In the genomic region with DNA sequence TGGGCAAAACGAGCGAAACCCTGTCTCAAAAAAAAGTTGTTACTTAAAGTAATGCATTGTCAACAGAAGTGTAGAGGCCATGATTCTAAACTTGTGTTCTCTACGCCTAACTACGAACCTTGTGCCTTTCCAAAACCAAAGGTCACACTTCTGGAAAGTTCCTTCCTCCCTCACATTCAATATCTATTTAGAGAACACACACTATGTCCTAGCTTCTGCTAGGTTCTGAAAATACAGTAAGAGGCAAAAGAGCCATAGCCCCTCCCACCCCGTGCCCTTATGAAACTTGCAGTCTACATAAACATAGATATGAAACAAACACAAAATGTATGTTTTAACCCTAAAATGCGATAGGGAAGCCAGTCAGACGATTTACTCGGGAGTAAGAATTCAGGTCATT, we compare ENCODE assay signal across 1 cellular context.
TF ChIP-seq lines count a peak whose summit lies in the region.

No MANE protein-coding gene starts in this region.

TF ChIP-seq in HCT116, 20 proteins besides CTCF, POLR2A, EP300 and RAD21 (continued from another document):
- TF ChIP-seq, protein P1, sequence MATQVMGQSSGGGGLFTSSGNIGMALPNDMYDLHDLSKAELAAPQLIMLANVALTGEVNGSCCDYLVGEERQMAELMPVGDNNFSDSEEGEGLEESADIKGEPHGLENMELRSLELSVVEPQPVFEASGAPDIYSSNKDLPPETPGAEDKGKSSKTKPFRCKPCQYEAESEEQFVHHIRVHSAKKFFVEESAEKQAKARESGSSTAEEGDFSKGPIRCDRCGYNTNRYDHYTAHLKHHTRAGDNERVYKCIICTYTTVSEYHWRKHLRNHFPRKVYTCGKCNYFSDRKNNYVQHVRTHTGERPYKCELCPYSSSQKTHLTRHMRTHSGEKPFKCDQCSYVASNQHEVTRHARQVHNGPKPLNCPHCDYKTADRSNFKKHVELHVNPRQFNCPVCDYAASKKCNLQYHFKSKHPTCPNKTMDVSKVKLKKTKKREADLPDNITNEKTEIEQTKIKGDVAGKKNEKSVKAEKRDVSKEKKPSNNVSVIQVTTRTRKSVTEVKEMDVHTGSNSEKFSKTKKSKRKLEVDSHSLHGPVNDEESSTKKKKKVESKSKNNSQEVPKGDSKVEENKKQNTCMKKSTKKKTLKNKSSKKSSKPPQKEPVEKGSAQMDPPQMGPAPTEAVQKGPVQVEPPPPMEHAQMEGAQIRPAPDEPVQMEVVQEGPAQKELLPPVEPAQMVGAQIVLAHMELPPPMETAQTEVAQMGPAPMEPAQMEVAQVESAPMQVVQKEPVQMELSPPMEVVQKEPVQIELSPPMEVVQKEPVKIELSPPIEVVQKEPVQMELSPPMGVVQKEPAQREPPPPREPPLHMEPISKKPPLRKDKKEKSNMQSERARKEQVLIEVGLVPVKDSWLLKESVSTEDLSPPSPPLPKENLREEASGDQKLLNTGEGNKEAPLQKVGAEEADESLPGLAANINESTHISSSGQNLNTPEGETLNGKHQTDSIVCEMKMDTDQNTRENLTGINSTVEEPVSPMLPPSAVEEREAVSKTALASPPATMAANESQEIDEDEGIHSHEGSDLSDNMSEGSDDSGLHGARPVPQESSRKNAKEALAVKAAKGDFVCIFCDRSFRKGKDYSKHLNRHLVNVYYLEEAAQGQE (IDR thresholded peaks at IDR 0.05; ENCODE audit: low read depth): no peak
- no peak for TF ChIP-seq ELF1 (IDR thresholded peaks at IDR 0.05; ENCODE audit: borderline replicate concordance, low read depth)
- TF ChIP-seq EGR1 (IDR thresholded peaks at IDR 0.05; ENCODE audit: low read depth): no peak
- TF ChIP-seq SP1 (IDR thresholded peaks at IDR 0.05; ENCODE audit: low read depth): no peak
- no peak for TF ChIP-seq TCF7L2 (IDR thresholded peaks at IDR 0.05; ENCODE audit: borderline replicate concordance, extremely low read depth, insufficient read depth, insufficient read length)
- TF ChIP-seq, protein P2, sequence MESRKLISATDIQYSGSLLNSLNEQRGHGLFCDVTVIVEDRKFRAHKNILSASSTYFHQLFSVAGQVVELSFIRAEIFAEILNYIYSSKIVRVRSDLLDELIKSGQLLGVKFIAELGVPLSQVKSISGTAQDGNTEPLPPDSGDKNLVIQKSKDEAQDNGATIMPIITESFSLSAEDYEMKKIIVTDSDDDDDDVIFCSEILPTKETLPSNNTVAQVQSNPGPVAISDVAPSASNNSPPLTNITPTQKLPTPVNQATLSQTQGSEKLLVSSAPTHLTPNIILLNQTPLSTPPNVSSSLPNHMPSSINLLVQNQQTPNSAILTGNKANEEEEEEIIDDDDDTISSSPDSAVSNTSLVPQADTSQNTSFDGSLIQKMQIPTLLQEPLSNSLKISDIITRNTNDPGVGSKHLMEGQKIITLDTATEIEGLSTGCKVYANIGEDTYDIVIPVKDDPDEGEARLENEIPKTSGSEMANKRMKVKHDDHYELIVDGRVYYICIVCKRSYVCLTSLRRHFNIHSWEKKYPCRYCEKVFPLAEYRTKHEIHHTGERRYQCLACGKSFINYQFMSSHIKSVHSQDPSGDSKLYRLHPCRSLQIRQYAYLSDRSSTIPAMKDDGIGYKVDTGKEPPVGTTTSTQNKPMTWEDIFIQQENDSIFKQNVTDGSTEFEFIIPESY (IDR thresholded peaks at IDR 0.05; ENCODE audit: extremely low read depth, insufficient replicate concordance, low read length): no peak
- TF ChIP-seq FOSL1 (IDR thresholded peaks at IDR 0.05; ENCODE audit: low read depth): no peak
- TF ChIP-seq YY1 (IDR thresholded peaks at IDR 0.05; ENCODE audit: extremely low read depth, insufficient replicate concordance, low read depth, low read length): no peak
- TF ChIP-seq, protein P3, sequence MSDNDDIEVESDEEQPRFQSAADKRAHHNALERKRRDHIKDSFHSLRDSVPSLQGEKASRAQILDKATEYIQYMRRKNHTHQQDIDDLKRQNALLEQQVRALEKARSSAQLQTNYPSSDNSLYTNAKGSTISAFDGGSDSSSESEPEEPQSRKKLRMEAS (IDR thresholded peaks at IDR 0.05): no peak
- no peak for TF ChIP-seq EZH2phosphoT487 (IDR thresholded peaks at IDR 0.05; ENCODE audit: borderline replicate concordance)
- TF ChIP-seq CBX3 (IDR thresholded peaks at IDR 0.05; ENCODE audit: low read depth): no peak
- no peak for TF ChIP-seq CEBPB (IDR thresholded peaks at IDR 0.05; ENCODE audit: low read depth)
- no peak for TF ChIP-seq EZH2 (IDR thresholded peaks at IDR 0.05)
